1 cellular context compared by ENCODE assay signal in the genomic region with DNA sequence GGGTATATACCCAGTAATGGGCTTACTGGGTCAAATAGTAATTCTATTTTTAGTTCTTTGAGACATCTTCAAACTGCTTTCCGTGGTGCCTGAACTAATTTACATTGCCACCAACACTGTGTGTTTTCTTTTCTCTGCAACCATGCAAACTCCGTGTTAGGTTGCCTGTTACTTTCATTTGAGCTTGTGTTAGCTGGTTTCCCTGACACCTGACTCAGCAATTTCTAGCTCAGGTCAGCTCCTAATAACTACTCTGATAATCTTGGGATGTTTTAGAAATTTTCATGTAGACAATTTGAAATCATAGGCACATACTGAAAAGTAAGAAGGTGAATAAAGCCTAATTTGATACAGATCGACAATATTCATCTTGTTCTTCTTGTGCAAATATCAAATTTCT.
TF ChIP-seq lines count a peak whose summit lies in the region.

No MANE protein-coding gene starts in this region.

TF ChIP-seq in A549, 52 proteins besides CTCF, POLR2A, EP300 and RAD21:
- TF ChIP-seq HMGXB4 (CRISPR knock-in tag; IDR thresholded peaks at IDR 0.05; ENCODE audit: borderline replicate concordance) (no peak), HDAC2 (IDR thresholded peaks at IDR 0.05) (no peak), TP53 (CRISPR knock-in tag; IDR thresholded peaks at IDR 0.05) (no peak), PHF8 (IDR thresholded peaks at IDR 0.05; ENCODE audit: borderline replicate concordance, low read depth) (no peak), FOXS1 (CRISPR knock-in tag; IDR thresholded peaks at IDR 0.05) (no peak), MAFK (IDR thresholded peaks at IDR 0.05; ENCODE audit: partially characterized antibody) (peak; percentile 91)
